Comparison of ENCODE assay signal across 6 cellular contexts in genomic region chr13:97106323-97106722, GRCh38.
"Had no signal": no experiment of that assay in that cellular context is flagged by ENCODE, and none has a peak within 500 bp of the region (broad histone marks: within the 10 kb centered on the region; RNA-seq: fewer than 3 reads in every experiment).

No MANE protein-coding gene starts in this region.

- DNase-seq: H9, HCEC 1CT, KBM-7 had no signal

- H3K4me3 ChIP-seq: GM23338 had no signal

- ATAC-seq: GM23338, HepG2 had no signal

- H3K27ac ChIP-seq: HL-60 had no signal
